ENCODE assay signal across 21 cellular contexts in genomic region chr18:1094408-1094807, GRCh38.
DNase-seq lines count a peak whose midpoint lies in the region; ATAC-seq and TF ChIP-seq lines count a peak whose summit lies in the region.
"Had no signal": no experiment of that assay in that cellular context is flagged by ENCODE, and none has a peak within 500 bp of the region (broad histone marks: within the 10 kb centered on the region; RNA-seq: fewer than 3 reads in every experiment).

No MANE protein-coding gene starts in this region.

- ATAC-seq in gastroesophageal sphincter: no peak
- no peak for ATAC-seq in stimulated activated naive B cell treated with anti-CD40 and anti-IgM and Interleukin-4, amounts not matched to agents 10 μg/mL and 1 μg/mL and 100 μg/mL, for 72 hours (replicated peaks)
- ATAC-seq: pancreas had no signal

- no peak overlapping the region for H4K8ac ChIP-seq in mesendoderm (ENCODE audit: low read depth, low read length)

- DNase-seq in Daoy (ENCODE audit: low read depth) (peak; percentile 77), MG63 (peak; percentile 70), choroid plexus epithelial cell (ENCODE audit: low read depth) (peak; percentile 69), osteoblast (ENCODE audit: insufficient read length, low spot score, missing footprints) (peak; percentile 92), mesendoderm (no peak), GM13976 (ENCODE audit: low spot score) (no peak)
- DNase-seq in stimulated activated naive B cell treated with anti-CD40 and anti-IgM and Interleukin-4, amounts not matched to agents 10 μg/mL and 1 μg/mL and 100 μg/mL, for 72 hours: no peak
- DNase-seq: activated naive CD4-positive, alpha-beta T cell treated with anti-CD3 and anti-CD28 coated beads, Interleukin-2, amount 10 ng/mL, durations not matched to agents 7 days and 5 days; endodermal cell; NCI-H1930; NCI-H524; pancreas; PC-9; spleen; stomach had no signal

- peaks cover 5 to 11% of the 10 kb centered on the region in 2 donors for H3K9me3 Mint-ChIP-seq in stimulated activated naive B cell treated with anti-CD40 and anti-IgM and Interleukin-4, amounts not matched to agents 10 μg/mL and 1 μg/mL and 100 μg/mL, for 72 hours

- no peak overlapping the region for H3K4me3 Mint-ChIP-seq in stimulated activated naive B cell treated with anti-CD40 and anti-IgM and Interleukin-4, amounts not matched to agents 10 μg/mL and 1 μg/mL and 100 μg/mL, for 72 hours
- H3K4me3 Mint-ChIP-seq: activated naive CD4-positive, alpha-beta T cell treated with anti-CD3 and anti-CD28 coated beads, Interleukin-2, amount 10 ng/mL, durations not matched to agents 7 days and 5 days; central memory CD8-positive, alpha-beta T cell; endodermal cell had no signal

- H2BK15ac ChIP-seq in mesendoderm (replicated peaks; ENCODE audit: low read depth): no peak overlapping the region

- H3K56ac ChIP-seq in mesendoderm (ENCODE audit: low read length): no peak overlapping the region

- H3K27me3 Mint-ChIP-seq in stimulated activated naive B cell treated with anti-CD40 and anti-IgM and Interleukin-4, amounts not matched to agents 10 μg/mL and 1 μg/mL and 100 μg/mL, for 72 hours: no peaks in the 10 kb centered on the region
- H3K27me3 Mint-ChIP-seq: activated naive CD4-positive, alpha-beta T cell treated with anti-CD3 and anti-CD28 coated beads, Interleukin-2, amount 10 ng/mL, durations not matched to agents 7 days and 5 days; central memory CD8-positive, alpha-beta T cell had no signal

- H3K79me1 ChIP-seq in mesendoderm (ENCODE audit: low read length): no peaks in the 10 kb centered on the region

- in situ Hi-C loops in GM13976 (cut with MboI; ENCODE audit: low sequenced_read_pairs, unreplicated experiment): no loop called here

- H4K5ac ChIP-seq in mesendoderm (ENCODE audit: low read length): no peak overlapping the region

- H3K36me3 ChIP-seq in MG63: no peaks in the 10 kb centered on the region
- no peaks in the 10 kb centered on the region for H3K36me3 ChIP-seq in osteoblast (ENCODE audit: insufficient read depth, low read length)
- no peaks in the 10 kb centered on the region for H3K36me3 ChIP-seq in mesendoderm (ENCODE audit: control insufficient read depth, insufficient read depth, low read length)
- H3K36me3 ChIP-seq in gastroesophageal sphincter: no peaks in the 10 kb centered on the region
- H3K36me3 ChIP-seq: BLaER1 treated with 17β-estradiol and CSF1 and Interleukin-3, amounts not matched to agents 10 nM and 100 nM; pancreas; spleen; stomach; vagina had no signal

- H3K4me1 ChIP-seq in osteoblast (ENCODE audit: insufficient read depth, low read length): no peaks in the 10 kb centered on the region
- no peaks in the 10 kb centered on the region for H3K4me1 ChIP-seq in mesendoderm (ENCODE audit: control insufficient read depth, low read depth, low read length)
- no peaks in the 10 kb centered on the region for H3K4me1 ChIP-seq in gastroesophageal sphincter
- H3K4me1 ChIP-seq: BLaER1 treated with 17β-estradiol and CSF1 and Interleukin-3, amounts not matched to agents 10 nM and 100 nM; pancreas; spleen; stomach; vagina had no signal

- no peak overlapping the region for H2AK5ac ChIP-seq in mesendoderm (ENCODE audit: low read length)

- H3K18ac ChIP-seq in mesendoderm (ENCODE audit: low read length): no peak overlapping the region

- H2BK5ac ChIP-seq in mesendoderm (ENCODE audit: low read length): no peak overlapping the region

- no peak overlapping the region for H3K4ac ChIP-seq in mesendoderm (ENCODE audit: low read depth, low read length)

- no peak for TF ChIP-seq POLR2A in gastroesophageal sphincter (IDR thresholded peaks at IDR 0.05)

- TF ChIP-seq CTCF in choroid plexus epithelial cell (conservative IDR thresholded peaks at IDR 0.05; ENCODE audit: low read depth, low read length) (no peak), osteoblast (IDR thresholded peaks at IDR 0.05; ENCODE audit: extremely low read depth, low read depth, low read length) (no peak), gastroesophageal sphincter (IDR thresholded peaks at IDR 0.05) (no peak), GM13976 (IDR thresholded peaks at IDR 0.05; ENCODE audit: borderline replicate concordance, control extremely low read depth, extremely low read depth, insufficient read depth, missing control alignments) (no peak)

- H3K27ac ChIP-seq in osteoblast (ENCODE audit: low read depth, low read length) (no peak overlapping the region), mesendoderm (ENCODE audit: low read depth, low read length) (no peak overlapping the region), gastroesophageal sphincter (no peak overlapping the region)
- H3K27ac ChIP-seq: BLaER1 treated with 17β-estradiol and CSF1 and Interleukin-3, amounts not matched to agents 10 nM and 100 nM; HL-60; pancreas; PC-9; spleen; stomach; vagina; VCaP had no signal

- H3K4me3 ChIP-seq in MG63 (no peak overlapping the region), choroid plexus epithelial cell (ENCODE audit: low read depth, low read length) (no peak overlapping the region), osteoblast (ENCODE audit: insufficient read depth, low read length) (no peak overlapping the region), mesendoderm (ENCODE audit: low read length) (no peak overlapping the region), gastroesophageal sphincter (no peak overlapping the region)
- H3K4me3 ChIP-seq: BLaER1 treated with 17β-estradiol and CSF1 and Interleukin-3, amounts not matched to agents 10 nM and 100 nM; pancreas; PC-9; spleen; stomach; vagina had no signal

- H3K9ac ChIP-seq in mesendoderm (ENCODE audit: low read length): no peak overlapping the region
- H3K9ac ChIP-seq: BLaER1 treated with 17β-estradiol and CSF1 and Interleukin-3, amounts not matched to agents 10 nM and 100 nM had no signal

- H3K79me2 ChIP-seq in osteoblast (ENCODE audit: insufficient read depth, low read length) (no peaks in the 10 kb centered on the region), mesendoderm (ENCODE audit: control insufficient read depth, insufficient read depth, low read length) (no peaks in the 10 kb centered on the region)

- H2BK120ac ChIP-seq in mesendoderm (ENCODE audit: low read depth, low read length): no peak overlapping the region

- no peak overlapping the region for H2AFZ ChIP-seq in osteoblast (ENCODE audit: low read length)
- H2AFZ ChIP-seq: PC-9 had no signal

- no peaks in the 10 kb centered on the region for H3K4me1 Mint-ChIP-seq in stimulated activated naive B cell treated with anti-CD40 and anti-IgM and Interleukin-4, amounts not matched to agents 10 μg/mL and 1 μg/mL and 100 μg/mL, for 72 hours
- H3K4me1 Mint-ChIP-seq: activated naive CD4-positive, alpha-beta T cell treated with anti-CD3 and anti-CD28 coated beads, Interleukin-2, amount 10 ng/mL, durations not matched to agents 7 days and 5 days; central memory CD8-positive, alpha-beta T cell had no signal

- no peaks in the 10 kb centered on the region for H3K36me3 Mint-ChIP-seq in stimulated activated naive B cell treated with anti-CD40 and anti-IgM and Interleukin-4, amounts not matched to agents 10 μg/mL and 1 μg/mL and 100 μg/mL, for 72 hours
- H3K36me3 Mint-ChIP-seq: activated naive CD4-positive, alpha-beta T cell treated with anti-CD3 and anti-CD28 coated beads, Interleukin-2, amount 10 ng/mL, durations not matched to agents 7 days and 5 days had no signal

- TF ChIP-seq EP300 in gastroesophageal sphincter (IDR thresholded peaks at IDR 0.05): no peak

- no peaks in the 10 kb centered on the region for H4K20me1 ChIP-seq in osteoblast (ENCODE audit: insufficient read depth, low read length)
- H4K20me1 ChIP-seq: BLaER1 treated with 17β-estradiol and CSF1 and Interleukin-3, amounts not matched to agents 10 nM and 100 nM had no signal

- H3K9me3 ChIP-seq in MG63 (peaks cover 2% of the 10 kb centered on the region; the same call in 1 of the 2 replicates), osteoblast (ENCODE audit: low read depth, low read length) (no peaks in the 10 kb centered on the region), gastroesophageal sphincter (no peaks in the 10 kb centered on the region)
- H3K9me3 ChIP-seq: pancreas, vagina had no signal

- no CpG with 5 or more reads among the region's 4 CpGs for WGBS in mesendoderm (ENCODE audit: extremely low coverage, insufficient coverage, low lambda C conversion rate)
- whole genome bisulfite sequencing in gastroesophageal sphincter (ENCODE audit: low coverage in 1 of 2), 2 donors: 78 to 80% methylated on average over 4 of the region's 4 CpGs

- no peak overlapping the region for H3K23ac ChIP-seq in mesendoderm (ENCODE audit: low read length)

- H3K4me2 ChIP-seq in osteoblast (ENCODE audit: insufficient read depth, low read length): no peak overlapping the region
- H3K4me2 ChIP-seq in mesendoderm (ENCODE audit: low read length): no peak overlapping the region
- H3K4me2 ChIP-seq: BLaER1 treated with 17β-estradiol and CSF1 and Interleukin-3, amounts not matched to agents 10 nM and 100 nM; PC-9 had no signal

- no peak overlapping the region for H3K27ac Mint-ChIP-seq in stimulated activated naive B cell treated with anti-CD40 and anti-IgM and Interleukin-4, amounts not matched to agents 10 μg/mL and 1 μg/mL and 100 μg/mL, for 72 hours
- H3K27ac Mint-ChIP-seq: activated naive CD4-positive, alpha-beta T cell treated with anti-CD3 and anti-CD28 coated beads, Interleukin-2, amount 10 ng/mL, durations not matched to agents 7 days and 5 days; endodermal cell had no signal

- no peaks in the 10 kb centered on the region for H3K27me3 ChIP-seq in MG63
- H3K27me3 ChIP-seq in osteoblast (ENCODE audit: insufficient read depth, low read length): no peaks in the 10 kb centered on the region
- no peaks in the 10 kb centered on the region for H3K27me3 ChIP-seq in mesendoderm (ENCODE audit: insufficient read depth, low read length, poor library complexity)
- no peaks in the 10 kb centered on the region for H3K27me3 ChIP-seq in gastroesophageal sphincter
- H3K27me3 ChIP-seq: BLaER1 treated with 17β-estradiol and CSF1 and Interleukin-3, amounts not matched to agents 10 nM and 100 nM; pancreas; spleen; stomach; vagina had no signal

Comparison
In these comparisons a context has a peak if more than half of its experiments do, and no peak if none do; other contexts are left out.
1. DNase-seq: peak in Daoy (single experiment), MG63 (single experiment), choroid plexus epithelial cell (single experiment) and osteoblast (single experiment); none in mesendoderm (single experiment), GM13976 (single experiment) and stimulated activated naive B cell treated with anti-CD40 and anti-IgM and Interleukin-4, amounts not matched to agents 10 μg/mL and 1 μg/mL and 100 μg/mL, for 72 hours (single experiment).